In the genomic region with DNA sequence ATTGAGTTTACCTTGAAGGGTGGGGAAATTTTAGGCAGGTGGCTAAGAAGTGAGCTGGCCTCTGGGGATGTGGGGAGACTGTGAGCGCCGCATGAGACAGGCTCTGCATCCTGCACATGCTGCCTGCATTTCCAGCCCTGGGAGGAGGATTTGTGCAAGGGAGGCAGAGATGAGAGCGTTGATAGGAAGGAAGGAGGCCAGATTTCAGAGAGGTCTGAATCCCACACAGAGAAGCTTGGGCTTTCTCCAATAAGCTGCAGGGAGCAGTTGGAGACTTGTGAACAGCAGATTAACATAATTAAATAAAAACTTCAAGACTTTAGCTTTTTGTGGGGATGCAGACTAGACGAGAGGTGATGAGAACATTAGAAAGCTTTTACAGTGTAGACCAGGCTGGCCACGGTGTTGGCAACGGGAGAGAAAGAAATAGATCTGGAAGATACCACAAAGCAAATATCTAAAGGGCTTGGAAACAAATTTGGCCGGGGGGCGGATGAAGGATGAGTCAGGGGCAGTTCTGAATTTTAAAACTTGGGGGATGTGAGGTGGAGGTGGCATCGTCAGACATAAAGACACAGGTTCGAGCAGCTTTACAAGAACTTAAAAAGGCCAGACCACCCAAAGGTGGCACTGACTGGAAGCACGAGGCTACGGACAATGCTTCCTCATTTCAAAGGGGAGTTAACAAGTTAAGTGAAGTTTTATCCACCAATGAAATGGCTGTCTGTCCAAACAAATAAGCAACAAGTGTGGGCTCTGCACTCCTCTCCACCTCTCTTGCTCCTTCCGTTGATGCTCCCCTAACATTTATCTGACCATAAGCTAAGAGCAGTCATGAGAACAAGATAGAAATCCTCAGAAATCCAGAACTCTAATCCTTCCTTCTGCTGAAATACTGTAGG, we compare ENCODE assay signal across 1 cellular context.
TF ChIP-seq lines count a peak whose summit lies in the region.

No MANE protein-coding gene starts in this region.

TF ChIP-seq in HepG2, 621 proteins besides CTCF, POLR2A, EP300 and RAD21:
- TF ChIP-seq MAX (IDR thresholded peaks at IDR 0.05) (no peak), ZNF570 (CRISPR knock-in tag; IDR thresholded peaks at IDR 0.05; ENCODE audit: borderline replicate concordance) (no peak), ZNF746 (CRISPR knock-in tag; IDR thresholded peaks at IDR 0.05) (no peak), ZNF468 (CRISPR knock-in tag; IDR thresholded peaks at IDR 0.05) (no peak), SAP130 (CRISPR knock-in tag; IDR thresholded peaks at IDR 0.05; ENCODE audit: low read depth) (no peak), ATF1 (CRISPR knock-in tag; IDR thresholded peaks at IDR 0.05) (no peak), ZNF615 (CRISPR knock-in tag; IDR thresholded peaks at IDR 0.05; ENCODE audit: borderline replicate concordance) (no peak), ZNF724P (CRISPR knock-in tag; IDR thresholded peaks at IDR 0.05; ENCODE audit: borderline replicate concordance) (no peak), TARDBP (CRISPR knock-in tag; IDR thresholded peaks at IDR 0.05) (no peak), ZNF234 (CRISPR knock-in tag; conservative IDR thresholded peaks at IDR 0.05) (no peak), AHR (CRISPR knock-in tag; IDR thresholded peaks at IDR 0.05) (no peak)
